Comparison of ENCODE assay signal across 9 cellular contexts in genomic region chr7:56105508-56105907, GRCh38. TPM values are rescaled to one million over a fixed set of nuclear protein-coding genes. Genes with fewer than 3 reads are reported as not detected.
DNase-seq lines count a peak whose midpoint lies in the region; ATAC-seq, FAIRE-seq and TF ChIP-seq lines count a peak whose summit lies in the region.
"Had no signal": no experiment of that assay in that cellular context is flagged by ENCODE, and none has a peak within 500 bp of the region (broad histone marks: within the 10 kb centered on the region; RNA-seq: fewer than 3 reads in every experiment).

No MANE protein-coding gene starts in this region.

- peak in 1 of 2 experiments; percentile 35 for DNase-seq in Caco-2
- DNase-seq in HFF-Myc (ENCODE audit: extremely low read depth, low read depth) = peak; percentile 37
- peak; percentile 69 for DNase-seq in RCC 7860 (ENCODE audit: low spot score)
- peak in 1 of 61 donors; percentile 27 for DNase-seq in caudate nucleus (lab: John Stamatoyannopoulos, UW)
- peak in 1 of 3 donors; percentile 19 for DNase-seq in right lobe of liver
- DNase-seq in suprapubic skin (ENCODE audit: low spot score in 2 of 2) = no peak

- FAIRE-seq in RCC 7860 (lab: Jason Lieb, UNC) = no peak

- POLR2A ChIA-PET in Caco-2 (lab: Charles Lee) = interaction anchor here (0.6 to 1.4 kb wide), 4 partner anchors 42 to 141 kb away, joined by 3 to 9 read pairs (median 4); partner anchors contain the start of genes CCT6A and PSPH

- CTCF ChIA-PET in Caco-2 (lab: Charles Lee) = interaction anchor here (0.6 to 0.9 kb wide), 2 partner anchors 99 to 141 kb away, joined by 3 to 7 read pairs; partner anchors contain the start of gene NIPSNAP2

- peaks cover 9% of the 10 kb centered on the region for H3K4me1 Mint-ChIP-seq in Caco-2 (ENCODE audit: low read depth, unreplicated experiment)

- ATAC-seq in right lobe of liver (peak in 2 of 4 donors; percentile 23 to 59), GM21529 (IDR thresholded peaks at IDR 0.05; ENCODE audit: unreplicated experiment) (no peak), GM21515 (IDR thresholded peaks at IDR 0.05; ENCODE audit: unreplicated experiment) (no peak)

- no peaks in the 10 kb centered on the region for H3K9me3 ChIP-seq in Caco-2
- H3K9me3 ChIP-seq in right lobe of liver = no peaks in the 10 kb centered on the region
- no peaks in the 10 kb centered on the region for H3K9me3 ChIP-seq in suprapubic skin

- intact Hi-C loops in Caco-2 (cut with micrococcal nuclease; ENCODE audit: unreplicated experiment) = no loop called here
- intact Hi-C loops in right lobe of liver (cut with DNase I) = no loop called here

- H3K4me1 ChIP-seq in Caco-2 (no peaks in the 10 kb centered on the region), right lobe of liver (peaks cover 0 to 8% (median 3%) of the 10 kb centered on the region in 4 donors), suprapubic skin (peaks cover 15% of the 10 kb centered on the region)

- WGBS in right lobe of liver (ENCODE audit: insufficient coverage, low coverage, low lambda C conversion rate, missing lambda C conversion rate) = 15% methylated on average over 6 of the region's 6 CpGs
- WGBS in suprapubic skin = 17% methylated on average over 6 of the region's 6 CpGs

- TF ChIP-seq EP300 in suprapubic skin (IDR thresholded peaks at IDR 0.05) = no peak

- peak overlapping the region; percentile 97 for H3K27ac Mint-ChIP-seq in Caco-2 (ENCODE audit: unreplicated experiment)

- H3K4me3 ChIP-seq in Caco-2 (ENCODE audit: low read depth, low read length) (peak overlapping the region; percentile 81), HFF-Myc (replicated peaks; ENCODE audit: low read depth, low read length) (peak overlapping the region; percentile 87), right lobe of liver (peak overlapping the region; percentile 70 to 87 (median 86)), suprapubic skin (peak overlapping the region; percentile 82)

- H3K27me3 ChIP-seq in Caco-2 (replicated peaks; ENCODE audit: control insufficient read depth, insufficient read depth, low read length) = no peaks in the 10 kb centered on the region
- no peaks in the 10 kb centered on the region for H3K27me3 ChIP-seq in right lobe of liver
- no peaks in the 10 kb centered on the region for H3K27me3 ChIP-seq in suprapubic skin

- TF ChIP-seq CTCF in Caco-2 (IDR thresholded peaks at IDR 0.05; ENCODE audit: insufficient read depth in 1 of 2, low read depth in 1 of 2, low read length in 1 of 2, severe bottlenecking in 1 of 2, unreplicated experiment in 1 of 2) (no peak), HFF-Myc (IDR thresholded peaks at IDR 0.05; ENCODE audit: low read depth, low read length, missing control alignments) (no peak), right lobe of liver (IDR thresholded peaks at IDR 0.05) (no peak), suprapubic skin (IDR thresholded peaks at IDR 0.05) (no peak)

- H3K36me3 Mint-ChIP-seq in Caco-2 (ENCODE audit: insufficient read depth, unreplicated experiment) = peaks cover 59% of the 10 kb centered on the region

- H3K27me3 Mint-ChIP-seq in Caco-2 (ENCODE audit: insufficient read depth, unreplicated experiment) = no peaks in the 10 kb centered on the region

- H3K27ac ChIP-seq in caudate nucleus (ENCODE audit: low read depth, low read length) (peak overlapping the region; percentile 92), right lobe of liver (peak overlapping the region; percentile 86 to 94 (median 89)), suprapubic skin (peak overlapping the region; percentile 94)

- TF ChIP-seq POLR2A in right lobe of liver (IDR thresholded peaks at IDR 0.05) (no peak), suprapubic skin (IDR thresholded peaks at IDR 0.05) (no peak)

- H3K36me3 ChIP-seq in Caco-2 (ENCODE audit: control insufficient read depth, insufficient read depth, low read length) (peaks cover 5% of the 10 kb centered on the region), right lobe of liver (peaks cover 12 to 39% (median 28%) of the 10 kb centered on the region in 4 donors), suprapubic skin (peaks cover 39% of the 10 kb centered on the region)

- TSS peak; percentile 73 for BruUV-seq in Caco-2 (replicated peaks; lab: Mats Ljungman, UMichigan)

- peak overlapping the region; percentile 95 for H3K4me3 Mint-ChIP-seq in Caco-2 (ENCODE audit: unreplicated experiment)

- no peaks in the 10 kb centered on the region for H3K9me3 Mint-ChIP-seq in Caco-2 (ENCODE audit: unreplicated experiment)

RNA-seq across cellular contexts. Expression of gene CHCHD2, which starts 0.8 kb away (rescaled TPM):
- total RNA-seq in Caco-2 (2022) (454 and 459 TPM in 2 replicates), right lobe of liver (100 to 1,000 TPM; 148 to 277 (median 174) TPM), suprapubic skin (100 to 1,000 TPM; 192 to 382 (median 301) TPM)

RNA-seq across cellular contexts. Expression of gene NUPR2, which starts 10.7 kb away (rescaled TPM):
- total RNA-seq in Caco-2 (2022) (not detected in 2 replicates), right lobe of liver (not detected), suprapubic skin (1 to 10 TPM in 2 of 4 donors, not detected in 2; 3.0 to 4.5 TPM)
- total RNA-seq: activated CD8-positive, alpha-beta memory T cell treated with anti-CD3 and anti-CD28 coated beads for 36 hours had no signal

RNA-seq across cellular contexts. Expression of gene PHKG1, which starts 12.8 kb away (rescaled TPM):
- total RNA-seq in Caco-2 (2022) (1.1 and 1.6 TPM in 2 replicates), right lobe of liver (1 to 10 TPM in 1 of 6 experiments, under 1 TPM in 4, not detected in 1; 0.12 to 1.6 (median 0.20) TPM), suprapubic skin (1 to 10 TPM in 3 of 4 donors, under 1 TPM in 1; 0.64 to 5.2 (median 2.5) TPM)

RNA-seq across cellular contexts. Expression of gene SUMF2, which starts 41.4 kb away (rescaled TPM):
- total RNA-seq in Caco-2 (2022) = 150 and 172 TPM in 2 replicates
- total RNA-seq in right lobe of liver = 10 to 100 TPM; 76.9 to 92.4 (median 86.5) TPM
- 100 to 1,000 TPM in 2 of 4 donors, 10 to 100 TPM in 2; 93.4 to 134 (median 113) TPM for total RNA-seq in suprapubic skin

RNA-seq across cellular contexts. Expression of gene CCT6A, which starts 53.9 kb away (rescaled TPM):
- total RNA-seq in Caco-2 (2022) (242 and 248 TPM in 2 replicates), right lobe of liver (10 to 100 TPM; 24.5 to 88.7 (median 45.6) TPM), suprapubic skin (10 to 100 TPM; 80.6 to 97.4 (median 88.8) TPM)

Comparison
In these comparisons a context has a peak if more than half of its experiments do, and no peak if none do; other contexts are left out.
1. DNase-seq: peak in HFF-Myc (single experiment) and RCC 7860 (single experiment); none in suprapubic skin (0 of 2).
2. Peak in every context shown above with its lines, with median percentiles within 50 percentile points of each other: H3K4me3 ChIP-seq and H3K27ac ChIP-seq.